Comparison of ENCODE assay signal across 9 cellular contexts in the genomic region with DNA sequence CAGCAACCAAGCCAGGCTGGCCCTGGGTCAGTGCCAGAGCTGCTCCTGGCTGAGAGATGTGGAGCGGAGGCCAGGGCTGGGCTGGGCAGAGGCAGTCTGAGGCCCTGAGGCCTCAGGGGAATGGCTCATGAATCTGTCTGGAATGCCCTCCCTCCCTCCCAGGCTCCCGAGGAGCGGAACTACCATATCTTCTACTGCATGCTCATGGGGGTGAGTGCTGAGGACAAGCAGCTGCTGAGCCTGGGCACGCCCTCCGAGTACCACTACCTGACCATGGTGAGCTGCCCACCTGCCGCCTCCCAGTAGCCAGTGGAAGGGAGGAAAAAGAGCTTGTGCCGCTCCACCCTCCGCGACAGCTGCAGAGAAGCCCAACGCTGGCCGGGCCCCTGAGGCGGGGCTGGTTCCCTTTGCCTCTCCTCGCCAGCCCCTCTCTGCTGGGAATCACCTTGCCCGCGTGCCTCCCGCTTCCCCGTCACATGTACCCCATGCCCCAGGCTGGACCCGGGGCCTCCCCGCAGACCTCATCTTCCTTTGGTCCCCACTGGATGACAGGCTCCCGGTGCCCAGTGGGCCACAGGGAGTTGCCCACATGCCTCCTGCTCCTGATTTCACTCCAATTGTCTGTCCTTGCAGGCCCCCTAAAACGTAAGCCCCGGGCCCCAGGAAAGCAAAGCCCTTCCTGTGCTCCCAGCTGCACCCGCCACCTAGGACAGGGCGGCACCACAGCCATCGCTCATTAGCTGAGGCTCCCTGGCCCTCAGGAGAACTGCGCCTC. TPM values are rescaled to one million over a fixed set of nuclear protein-coding genes. Genes with fewer than 3 reads are reported as not detected.
DNase-seq lines count a peak whose midpoint lies in the region; ATAC-seq and TF ChIP-seq lines count a peak whose summit lies in the region.
"Had no signal": no experiment of that assay in that cellular context is flagged by ENCODE, and none has a peak within 500 bp of the region (broad histone marks: within the 10 kb centered on the region; RNA-seq: fewer than 3 reads in every experiment).

No MANE protein-coding gene starts in this region.

- H3K9me2 ChIP-seq in GM23248 (ENCODE audit: insufficient read depth) = no peaks in the 10 kb centered on the region

- peak overlapping the region; percentile 88 for H3K27ac ChIP-seq in GM23248
- H3K27ac ChIP-seq in skeletal muscle tissue (ENCODE audit: low read depth, low read length) = peak overlapping the region; percentile 36
- H3K27ac ChIP-seq: SK-N-MC had no signal

- WGBS in GM23248 (ENCODE audit: low coverage in 1 of 2, low lambda C conversion rate in 2 of 2, missing lambda C conversion rate in 2 of 2), 2 experiments = 39% methylated on average over 24 to 25 of the region's 26 CpGs

- POLR2A ChIA-PET in GM10248 (lab: Yijun Ruan, JAX) = no interaction called here
- POLR2A ChIA-PET in naive thymus-derived CD8-positive, alpha-beta T cell (lab: Charles Lee) = no interaction called here

- no peaks in the 10 kb centered on the region for H3K79me2 ChIP-seq in GM23248 (ENCODE audit: insufficient read depth)

- H2AFZ ChIP-seq in GM23248 = peak overlapping the region; percentile 69

- H3K9me3 ChIP-seq in GM23248 (ENCODE audit: low read depth) = no peaks in the 10 kb centered on the region
- H3K9me3 ChIP-seq in skeletal muscle tissue (ENCODE audit: control insufficient read depth in 3 of 3, low read length in 3 of 3) = no peaks in the 10 kb centered on the region

- peak overlapping the region; percentile 30; the same call in 1 of the 2 replicates for H3K4me3 ChIP-seq in GM23248
- peak overlapping the region; percentile 43 to 54 (median 45) for H3K4me3 ChIP-seq in skeletal muscle tissue (ENCODE audit: low read length in 3 of 3)
- H3K4me3 ChIP-seq: SK-N-MC had no signal

- 0 out of 2 replicates have a peak, but pooled peaks cover 7% of the 10 kb centered on the region for H3F3A ChIP-seq in GM23248 (ENCODE audit: insufficient read depth)

- H3K4me1 ChIP-seq in GM23248 (ENCODE audit: insufficient read depth) (peaks cover 15% of the 10 kb centered on the region), skeletal muscle tissue (ENCODE audit: control insufficient read depth in 3 of 3, insufficient read depth in 3 of 3, low read length in 3 of 3) (peaks cover 22 to 33% (median 24%) of the 10 kb centered on the region in 3 donors)

- H3K27me3 Mint-ChIP-seq in naive thymus-derived CD8-positive, alpha-beta T cell = peaks cover 0 to 1% (median 0%) of the 10 kb centered on the region in 5 donors

- CTCF ChIA-PET in GM10248 (lab: Yijun Ruan, JAX) = interaction anchor here (9.7 kb wide), 1 partner anchor 14 kb away, joined by 67 read pairs; no protein-coding TSS in a partner anchor

- peak overlapping the region; percentile 74 for H3K4me2 ChIP-seq in GM23248 (ENCODE audit: unreplicated experiment)

- no peak for ATAC-seq in naive thymus-derived CD8-positive, alpha-beta T cell
- ATAC-seq in HG03439 (IDR thresholded peaks at IDR 0.05; ENCODE audit: unreplicated experiment) = no peak

- H3K9ac ChIP-seq in GM23248 (peak overlapping the region; percentile 80), skeletal muscle tissue (ENCODE audit: low read depth in 1 of 3, low read length in 3 of 3) (peak overlapping the region in 2 of 3 donors; percentile 15 to 69)

- TF ChIP-seq CTCF in GM10248 (IDR thresholded peaks at IDR 0.05; ENCODE audit: control extremely low read depth, extremely low read depth, low read depth, missing control alignments) = no peak

- in situ Hi-C loops in GM23248 (cut with MboI) = no loop called here

- H3K36me3 ChIP-seq in GM23248 (ENCODE audit: low read depth) = no peaks in the 10 kb centered on the region
- no peaks in the 10 kb centered on the region for H3K36me3 ChIP-seq in skeletal muscle tissue (ENCODE audit: control insufficient read depth in 3 of 3, insufficient read depth in 3 of 3, low read length in 3 of 3)

- H3K27me3 ChIP-seq in GM23248 (replicated peaks; ENCODE audit: insufficient read depth) = no peaks in the 10 kb centered on the region
- H3K27me3 ChIP-seq in skeletal muscle tissue (ENCODE audit: control insufficient read depth in 3 of 3, insufficient read depth in 3 of 3, low read length in 3 of 3) = peaks cover 0 to 3% (median 0%) of the 10 kb centered on the region in 3 donors

- peak; percentile 97 for DNase-seq in GM23248
- peak; percentile 75 for DNase-seq in astrocyte of the hippocampus (ENCODE audit: low read depth, low spot score)
- peak; percentile 97 for DNase-seq in hepatic stellate cell (ENCODE audit: low spot score)
- DNase-seq in GM10248 (ENCODE audit: extremely low spot score) = no peak
- no peak for DNase-seq in naive thymus-derived CD8-positive, alpha-beta T cell
- DNase-seq in stimulated activated CD4-positive, alpha-beta T cell treated with anti-CD3 and anti-CD28 coated beads, Interleukin-2, amount 100 ng/mL, for 48 hours = no peak

- H3K27ac Mint-ChIP-seq in naive thymus-derived CD8-positive, alpha-beta T cell = peak overlapping the region in 5 of 10 donors; percentile 19 to 91 (median 60)

- no peaks in the 10 kb centered on the region for H3K36me3 Mint-ChIP-seq in naive thymus-derived CD8-positive, alpha-beta T cell

- H3K4me3 Mint-ChIP-seq in naive thymus-derived CD8-positive, alpha-beta T cell = no peak overlapping the region

- H4K20me1 ChIP-seq in GM23248 (ENCODE audit: insufficient read depth) = no peaks in the 10 kb centered on the region

- peaks cover 8 to 46% (median 18%) of the 10 kb centered on the region in 4 donors for H3K4me1 Mint-ChIP-seq in naive thymus-derived CD8-positive, alpha-beta T cell

- H3K9me3 Mint-ChIP-seq in naive thymus-derived CD8-positive, alpha-beta T cell = no peaks in the 10 kb centered on the region

RNA-seq across cellular contexts. Expression of gene MYO7B, which starts 41.1 kb away (rescaled TPM):
- total RNA-seq in GM23248 (2014; rRNA removed; shearing (Covaris generic)) = under 0.01 TPM in 1 of 2 replicates, not detected in the other
- polyA plus RNA-seq in GM23248 (2016; fragmentation: Nextera tagmentation; extraction: Ambion mirVana) = not detected in 2 replicates
- total RNA-seq in skeletal muscle tissue = 1.0 TPM
- under 1 TPM; 0.26 to 0.58 TPM for total RNA-seq in naive thymus-derived CD8-positive, alpha-beta T cell
- under 1 TPM in 2 of 3 donors, not detected in 1; 0.21 to 0.42 TPM for polyA plus RNA-seq in naive thymus-derived CD8-positive, alpha-beta T cell

RNA-seq across cellular contexts. Expression of gene IWS1, which starts 50.3 kb away (rescaled TPM):
- total RNA-seq in GM23248 (2014; rRNA removed; shearing (Covaris generic)) = 23.3 and 32.4 TPM in 2 replicates
- 41.1 and 42.4 TPM in 2 replicates for polyA plus RNA-seq in GM23248 (2016; fragmentation: Nextera tagmentation; extraction: Ambion mirVana)
- total RNA-seq in skeletal muscle tissue = 24.5 TPM
- total RNA-seq in naive thymus-derived CD8-positive, alpha-beta T cell = 10 to 100 TPM; 47.2 to 50.7 TPM
- polyA plus RNA-seq in naive thymus-derived CD8-positive, alpha-beta T cell = 10 to 100 TPM; 12.4 to 30.1 (median 19.3) TPM

Comparison
In these comparisons a context has a peak if more than half of its experiments do, and no peak if none do; other contexts are left out.
1. DNase-seq: peak in GM23248 (single experiment), astrocyte of the hippocampus (single experiment) and hepatic stellate cell (single experiment); none in GM10248 (single experiment), naive thymus-derived CD8-positive, alpha-beta T cell (0 of 10) and stimulated activated CD4-positive, alpha-beta T cell treated with anti-CD3 and anti-CD28 coated beads, Interleukin-2, amount 100 ng/mL, for 48 hours (0 of 2).